In genomic region chr3:152071924-152072323, GRCh38 we compare ENCODE assay signal across 8 cellular contexts.
A peak's percentile ranks its signal among the peaks of the same experiment; 100 is the strongest.
DNase-seq lines count a peak whose midpoint lies in the region; ATAC-seq, FAIRE-seq and TF ChIP-seq lines count a peak whose summit lies in the region.

No MANE protein-coding gene starts in this region.

- H3K27ac ChIP-seq in PC-9 (no peak overlapping the region), neutrophil (no peak overlapping the region)

- H3K9me2 ChIP-seq in PC-9 (ENCODE audit: insufficient read depth) = no peaks in the 10 kb centered on the region

- TF ChIP-seq POLR2A in lower leg skin (IDR thresholded peaks at IDR 0.05) = no peak

- H3K79me2 ChIP-seq in PC-9 (ENCODE audit: low read depth) = no peaks in the 10 kb centered on the region

- no peak overlapping the region for H3K4me2 ChIP-seq in PC-9

- POLR2A ChIA-PET in PC-9 (lab: Charles Lee; ENCODE audit: unreplicated experiment) = no interaction called here

- CTCF ChIA-PET in PC-9 (lab: Charles Lee) = interaction anchor here (0.6 kb wide), 1 partner anchor 18 kb away, joined by 3 read pairs; no protein-coding TSS in a partner anchor

- BruUV-seq in PC-9 (replicated peaks; lab: Mats Ljungman, UMichigan) = no TSS peak

- H4K20me1 ChIP-seq in PC-9 (ENCODE audit: insufficient read depth) = no peaks in the 10 kb centered on the region

- peaks cover 2% of the 10 kb centered on the region for H3K9me3 ChIP-seq in PC-9 (ENCODE audit: insufficient read depth, low read depth)
- peaks cover 3% of the 10 kb centered on the region for H3K9me3 ChIP-seq in neutrophil

- intact Hi-C loops in PC-9 (cut with micrococcal nuclease; ENCODE audit: unreplicated experiment) (loop anchor here (5.0 kb wide), 1 partner anchor 370 kb away; no protein-coding TSS in a partner anchor), lower leg skin (cut with DNase I; ENCODE audit: low total_unique reads) (no loop called here)

- TF ChIP-seq CTCF in D721Med (IDR thresholded peaks at IDR 0.05; ENCODE audit: insufficient read depth, missing control alignments) (peak; percentile 9), PC-9 (conservative IDR thresholded peaks at IDR 0.05) (peak; percentile 36), epithelial cell of proximal tubule (conservative IDR thresholded peaks at IDR 0.05; ENCODE audit: low read depth, low read length) (peak; percentile 74), neutrophil (IDR thresholded peaks at IDR 0.05) (peak; percentile 32), lower leg skin (IDR thresholded peaks at IDR 0.05) (no peak)

- H3K27me3 ChIP-seq in PC-9 (ENCODE audit: insufficient read depth, low read depth) (no peaks in the 10 kb centered on the region), neutrophil (no peaks in the 10 kb centered on the region)

- H3K4me1 ChIP-seq in PC-9 (replicated peaks; ENCODE audit: insufficient read depth) = no peaks in the 10 kb centered on the region
- no peaks in the 10 kb centered on the region for H3K4me1 ChIP-seq in neutrophil (ENCODE audit: control insufficient read depth in 1 of 2, insufficient read depth in 1 of 2, low read depth in 1 of 2, low read length in 1 of 2)

- no peak for FAIRE-seq in D721Med (lab: Jason Lieb, UNC)

- DNase-seq in D721Med (ENCODE audit: insufficient read length, low spot score) (no peak), H4 (ENCODE audit: low spot score) (peak; percentile 64), PC-9 (no peak), epithelial cell of proximal tubule (ENCODE audit: low read depth) (peak; percentile 10), lower leg skin (ENCODE audit: low spot score in 2 of 2) (no peak)
- DNase-seq in activated CD8-positive, alpha-beta memory T cell treated with anti-CD3 and anti-CD28 coated beads for 24 hours = no peak

- no peak overlapping the region for H3K4me3 ChIP-seq in PC-9
- H3K4me3 ChIP-seq in epithelial cell of proximal tubule (ENCODE audit: low read depth, low read length) = no peak overlapping the region
- no peak overlapping the region for H3K4me3 ChIP-seq in neutrophil (ENCODE audit: low read depth in 1 of 2, low read length in 1 of 2)
- H3K4me3 ChIP-seq in lower leg skin (ENCODE audit: low read depth, poor library complexity, severe bottlenecking) = no peak overlapping the region

- H2AFZ ChIP-seq in PC-9 = no peak overlapping the region

- 61 to 77% methylated on average over 1 of the region's 1 CpG for WGBS in lower leg skin, 2 donors

- no peaks in the 10 kb centered on the region for H3K36me3 ChIP-seq in PC-9 (ENCODE audit: low read depth)
- no peaks in the 10 kb centered on the region for H3K36me3 ChIP-seq in neutrophil

- no peak for ATAC-seq in GM21528 (IDR thresholded peaks at IDR 0.05; ENCODE audit: low FRiP score, unreplicated experiment)

- H3F3A ChIP-seq in PC-9 (ENCODE audit: insufficient read depth, low read depth) = no peaks in the 10 kb centered on the region

Comparison
In these comparisons a context has a peak if more than half of its experiments do, and no peak if none do; other contexts are left out.
1. DNase-seq: peak in H4 (single experiment) and epithelial cell of proximal tubule (single experiment); none in D721Med (single experiment), PC-9 (0 of 2), lower leg skin (0 of 2) and activated CD8-positive, alpha-beta memory T cell treated with anti-CD3 and anti-CD28 coated beads for 24 hours (single experiment).
2. CTCF ChIP-seq: peak in D721Med (single experiment), PC-9 (single experiment), epithelial cell of proximal tubule (single experiment) and neutrophil (single experiment); none in lower leg skin (0 of 3).